ENCODE assay signal across 16 cellular contexts in genomic region chr1:184665329-184665728, GRCh38.
"Had no signal": no experiment of that assay in that cellular context is flagged by ENCODE, and none has a peak within 500 bp of the region (broad histone marks: within the 10 kb centered on the region; RNA-seq: fewer than 3 reads in every experiment).

No MANE protein-coding gene starts in this region.

- H3K27ac ChIP-seq: epithelial cell of prostate, tibial artery had no signal

- H3K36me3 Mint-ChIP-seq: natural killer cell treated with Interleukin-12 subunit alpha and Interleukin-12 subunit beta and Interleukin-15 and Interleukin-18, amount 100 ng/mL, for 72 hours; stimulated activated memory B cell treated with anti-CD40 and anti-IgM and Interleukin-4, amounts not matched to agents 10 μg/mL and 1 μg/mL and 100 μg/mL, for 72 hours had no signal

- H3K9me3 Mint-ChIP-seq: effector memory CD8-positive, alpha-beta T cell; natural killer cell treated with Interleukin-12 subunit alpha and Interleukin-12 subunit beta and Interleukin-15 and Interleukin-18, amount 100 ng/mL, for 72 hours; stimulated activated memory B cell treated with anti-CD40 and anti-IgM and Interleukin-4, amounts not matched to agents 10 μg/mL and 1 μg/mL and 100 μg/mL, for 72 hours; stimulated activated naive CD8-positive, alpha-beta T cell treated with anti-CD3 and anti-CD28 coated beads, Interleukin-15, Interleukin-2, amounts not matched to agents 100 ng/mL and 50 ng/mL, for 24 hours had no signal

- H3K4me3 Mint-ChIP-seq: effector memory CD8-positive, alpha-beta T cell; natural killer cell treated with Interleukin-12 subunit alpha and Interleukin-12 subunit beta and Interleukin-15 and Interleukin-18, amount 100 ng/mL, for 72 hours; stimulated activated memory B cell treated with anti-CD40 and anti-IgM and Interleukin-4, amounts not matched to agents 10 μg/mL and 1 μg/mL and 100 μg/mL, for 72 hours; stimulated activated naive CD8-positive, alpha-beta T cell treated with anti-CD3 and anti-CD28 coated beads, Interleukin-15, Interleukin-2, amounts not matched to agents 100 ng/mL and 50 ng/mL, for 24 hours had no signal

- DNase-seq: effector memory CD8-positive, alpha-beta T cell; kidney; left cardiac atrium; left ventricle myocardium superior; mesenchymal stem cell; midbrain; right cardiac atrium; stimulated activated CD4-positive, alpha-beta T cell treated with anti-CD3 and anti-CD28 coated beads, Interleukin-1b, Interleukin-23, amount 100 ng/mL, for 48 hours; stimulated activated CD4-positive, alpha-beta T cell treated with anti-CD3 and anti-CD28 coated beads, Interleukin-4, amount 100 ng/mL, for 24 hours; tibial artery had no signal

- ATAC-seq: effector memory CD8-positive, alpha-beta T cell; stimulated activated memory B cell treated with anti-CD40 and anti-IgM and Interleukin-4, amounts not matched to agents 10 μg/mL and 1 μg/mL and 100 μg/mL, for 72 hours had no signal

- H3K4me3 ChIP-seq: esophagus muscularis mucosa, lung, tibial artery had no signal

- H3K27ac Mint-ChIP-seq: effector memory CD8-positive, alpha-beta T cell; natural killer cell treated with Interleukin-12 subunit alpha and Interleukin-12 subunit beta and Interleukin-15 and Interleukin-18, amount 100 ng/mL, for 72 hours; stimulated activated memory B cell treated with anti-CD40 and anti-IgM and Interleukin-4, amounts not matched to agents 10 μg/mL and 1 μg/mL and 100 μg/mL, for 72 hours; stimulated activated naive CD8-positive, alpha-beta T cell treated with anti-CD3 and anti-CD28 coated beads, Interleukin-15, Interleukin-2, amounts not matched to agents 100 ng/mL and 50 ng/mL, for 24 hours had no signal

- H3K27me3 ChIP-seq: esophagus muscularis mucosa had no signal

- H3K36me3 ChIP-seq: esophagus muscularis mucosa, tibial artery had no signal

- H3K9me3 ChIP-seq: esophagus muscularis mucosa, tibial artery had no signal
